ENCODE assay signal across 9 cellular contexts in the genomic region with DNA sequence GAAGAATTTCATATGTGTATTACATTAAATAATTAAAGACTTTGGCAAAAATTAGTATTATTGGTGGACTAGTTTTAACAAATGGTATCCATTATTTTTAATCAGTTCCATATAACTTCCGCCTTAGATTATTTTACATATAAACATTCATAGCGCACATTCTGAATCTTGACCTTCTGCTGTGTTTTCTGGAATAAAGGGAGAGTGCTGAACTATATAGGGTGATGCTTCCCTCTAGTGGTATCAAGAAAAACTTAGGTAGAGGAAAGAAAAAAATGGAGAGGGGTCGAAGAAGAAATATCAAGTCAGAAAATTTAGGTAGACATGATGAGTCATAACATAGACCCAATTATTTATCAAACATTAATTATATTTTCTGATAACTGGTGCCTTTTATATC.
DNase-seq lines count a peak whose midpoint lies in the region; ATAC-seq and TF ChIP-seq lines count a peak whose summit lies in the region.
"Had no signal": no experiment of that assay in that cellular context is flagged by ENCODE, and none has a peak within 500 bp of the region (broad histone marks: within the 10 kb centered on the region; RNA-seq: fewer than 3 reads in every experiment).

No MANE protein-coding gene starts in this region.

- no TSS peak for BruUV-seq in PC-9 (replicated peaks; lab: Mats Ljungman, UMichigan)

- no peaks in the 10 kb centered on the region for H3K4me1 ChIP-seq in PC-9 (replicated peaks; ENCODE audit: insufficient read depth)

- no peaks in the 10 kb centered on the region for H3K9me3 ChIP-seq in PC-9 (ENCODE audit: insufficient read depth, low read depth)

- H3K27ac Mint-ChIP-seq in HFFc6 = no peak overlapping the region

- DNase-seq in AG09319 (ENCODE audit: extremely low read depth, low read depth) = peak; percentile 50
- DNase-seq in HFFc6 = peak; percentile 36
- DNase-seq in PC-9 = no peak
- DNase-seq in fibroblast of mammary gland (ENCODE audit: low read depth) = peak; percentile 65
- peak; percentile 19 for DNase-seq in retinal pigment epithelial cell (ENCODE audit: low read depth)
- no peak for DNase-seq in stimulated activated CD8-positive, alpha-beta memory T cell treated with anti-CD3 and anti-CD28 coated beads, Interleukin-4, amount 100 ng/mL, for 48 hours
- no peak for DNase-seq in activated CD4-positive, CD25-positive, alpha-beta regulatory T cell treated with anti-CD3 and anti-CD28 coated beads, Interleukin-2, amount 50 U/mL, for 72 hours

- H3K4me2 ChIP-seq in PC-9 = no peak overlapping the region

- POLR2A ChIA-PET in PC-9 (lab: Charles Lee; ENCODE audit: unreplicated experiment) = no interaction called here

- no peaks in the 10 kb centered on the region for H3K9me3 Mint-ChIP-seq in HFFc6
- H3K9me3 Mint-ChIP-seq: central memory CD8-positive, alpha-beta T cell had no signal

- H4K20me1 ChIP-seq in PC-9 (ENCODE audit: insufficient read depth) = no peaks in the 10 kb centered on the region

- H3K4me3 Mint-ChIP-seq in HFFc6 = no peak overlapping the region
- H3K4me3 Mint-ChIP-seq: central memory CD8-positive, alpha-beta T cell had no signal

- H3K4me3 ChIP-seq in PC-9 = no peak overlapping the region
- H3K4me3 ChIP-seq in fibroblast of mammary gland (ENCODE audit: control insufficient read depth, low read depth, low read length) = no peak overlapping the region
- H3K4me3 ChIP-seq in retinal pigment epithelial cell (ENCODE audit: low read length) = no peak overlapping the region

- no peak for ATAC-seq in HG03460 (IDR thresholded peaks at IDR 0.05; ENCODE audit: unreplicated experiment)

- H3K9me2 ChIP-seq in PC-9 (ENCODE audit: insufficient read depth) = no peaks in the 10 kb centered on the region

- TF ChIP-seq CTCF in AG09319 (IDR thresholded peaks at IDR 0.05; ENCODE audit: low read depth, low read length) = peak; percentile 54
- TF ChIP-seq CTCF in HFFc6 (IDR thresholded peaks at IDR 0.05) = peak; percentile 82
- TF ChIP-seq CTCF in PC-9 (conservative IDR thresholded peaks at IDR 0.05) = peak; percentile 56
- peak; percentile 58 for TF ChIP-seq CTCF in fibroblast of mammary gland (conservative IDR thresholded peaks at IDR 0.05; ENCODE audit: control insufficient read depth, insufficient read depth, low read depth, low read length)
- TF ChIP-seq CTCF in retinal pigment epithelial cell (conservative IDR thresholded peaks at IDR 0.05; ENCODE audit: low read depth, low read length) = peak; percentile 61

- no peaks in the 10 kb centered on the region for H3K27me3 ChIP-seq in PC-9 (ENCODE audit: insufficient read depth, low read depth)

- no peaks in the 10 kb centered on the region for H3F3A ChIP-seq in PC-9 (ENCODE audit: insufficient read depth, low read depth)

- no peak overlapping the region for H2AFZ ChIP-seq in PC-9

- H3K27ac ChIP-seq in PC-9 = no peak overlapping the region

- H3K36me3 ChIP-seq in PC-9 (ENCODE audit: low read depth) = no peaks in the 10 kb centered on the region

- CTCF ChIA-PET in PC-9 (lab: Charles Lee) = interaction anchor here (0.6 kb wide), 1 partner anchor 142 kb away, joined by 3 read pairs; no protein-coding TSS in a partner anchor

- H3K27me3 Mint-ChIP-seq in HFFc6 (ENCODE audit: insufficient read depth) = peaks cover 1% of the 10 kb centered on the region; the same call in 1 of the 2 replicates
- H3K27me3 Mint-ChIP-seq: central memory CD8-positive, alpha-beta T cell had no signal

- intact Hi-C loops in PC-9 (cut with micrococcal nuclease; ENCODE audit: unreplicated experiment) = loop anchor here (1.0 to 10.0 kb wide), 3 partner anchors 122 to 1857 kb away; a partner anchor contains a TSS

- H3K4me1 Mint-ChIP-seq in HFFc6 (ENCODE audit: low read depth) = peaks cover 5% of the 10 kb centered on the region; the same call in 1 of the 2 replicates
- H3K4me1 Mint-ChIP-seq: central memory CD8-positive, alpha-beta T cell had no signal

- no peaks in the 10 kb centered on the region for H3K79me2 ChIP-seq in PC-9 (ENCODE audit: low read depth)

- H3K36me3 Mint-ChIP-seq in HFFc6 (ENCODE audit: low read depth) = no peaks in the 10 kb centered on the region

Comparison
In these comparisons a context has a peak if more than half of its experiments do, and no peak if none do; other contexts are left out.
1. DNase-seq: peak in AG09319 (single experiment), HFFc6 (single experiment), fibroblast of mammary gland (single experiment) and retinal pigment epithelial cell (single experiment); none in PC-9 (0 of 2), stimulated activated CD8-positive, alpha-beta memory T cell treated with anti-CD3 and anti-CD28 coated beads, Interleukin-4, amount 100 ng/mL, for 48 hours (single experiment) and activated CD4-positive, CD25-positive, alpha-beta regulatory T cell treated with anti-CD3 and anti-CD28 coated beads, Interleukin-2, amount 50 U/mL, for 72 hours (single experiment).
2. Peak in every context shown above with its lines, with median percentiles within 50 percentile points of each other: CTCF ChIP-seq.